ENCODE assay signal across 26 cellular contexts in genomic region chr15:71729319-71729718, GRCh38.
"Had no signal": no experiment of that assay in that cellular context is flagged by ENCODE, and none has a peak within 500 bp of the region (broad histone marks: within the 10 kb centered on the region; RNA-seq: fewer than 3 reads in every experiment).

No MANE protein-coding gene starts in this region.

- H3K4me3 ChIP-seq: MG63, SJCRH30 had no signal

- H3K9ac ChIP-seq: SK-N-SH had no signal

- H3K36me3 ChIP-seq: MG63, SJCRH30, WERI-Rb-1 had no signal

- H3K9me3 ChIP-seq: MG63, SJCRH30, SK-N-SH had no signal

- ATAC-seq: activated CD4-positive, alpha-beta T cell treated with anti-CD3 and anti-CD28 coated beads for 36 hours had no signal

- H3K27me3 ChIP-seq: MG63, SJCRH30 had no signal

- H3K4me2 ChIP-seq: SK-N-SH had no signal

- DNase-seq: activated CD4-positive, alpha-beta memory T cell treated with anti-CD3 and anti-CD28 coated beads, Interleukin-2, amount 10 ng/mL, durations not matched to agents 7 days and 5 days; activated CD4-positive, alpha-beta T cell treated with anti-CD3 and anti-CD28 coated beads for 36 hours; activated CD4-positive, alpha-beta T cell treated with anti-CD3 and anti-CD28 coated beads, Interleukin-2, amount 50 U/mL, for 1 hour; activated gamma-delta T cell treated with Interleukin-2 at 50 U/mL for 16 hours; activated naive CD4-positive, alpha-beta T cell treated with anti-CD3 and anti-CD28 coated beads, Interleukin-2, amount 10 ng/mL, durations not matched to agents 7 days and 5 days; activated naive CD8-positive, alpha-beta T cell treated with anti-CD3 and anti-CD28 coated beads for 36 hours; activated T-cell treated with anti-CD3 and anti-CD28 coated beads for 4 hours; activated T-cell treated with anti-CD3 and anti-CD28 coated beads, Interleukin-2, amount 50 U/mL, for 48 hours; KG1; MG63; MV-4-11; NCI-H1092 treated with DMSO at 0.1 percent for 48 hours; NCI-H1417 treated with DMSO at 0.1 percent for 48 hours; NCI-H1694; NCI-H2029; NCI-H2107; NCI-H510A treated with DMSO at 0.1 percent for 48 hours; NCI-H69; NK-92 treated with Interleukin-12 subunit alpha and Interleukin-12 subunit beta, amount 100 ng/mL, for 24 hours; OCI-M1; Right ventricle myocardium superior; SK-N-SH; T-helper 1 cell; WERI-Rb-1 had no signal

- H3K27ac ChIP-seq: RWPE1, WERI-Rb-1 had no signal
